19 cellular contexts compared by ENCODE assay signal in genomic region chrX:40148189-40148438, GRCh38. TPM values are rescaled to one million over a fixed set of nuclear protein-coding genes. Genes with fewer than 3 reads are reported as not detected.
DNase-seq lines count a peak whose midpoint lies in the region; ATAC-seq and TF ChIP-seq lines count a peak whose summit lies in the region.
"Had no signal": no experiment of that assay in that cellular context is flagged by ENCODE, and none has a peak within 500 bp of the region (broad histone marks: within the 10 kb centered on the region; RNA-seq: fewer than 3 reads in every experiment).

No MANE protein-coding gene starts in this region.

- ATAC-seq in heart left ventricle (no peak), left ventricle myocardium superior (no peak), GM18861 (IDR thresholded peaks at IDR 0.05; ENCODE audit: unreplicated experiment) (no peak)
- no peak for ATAC-seq in stimulated activated effector memory CD8-positive, alpha-beta T cell treated with anti-CD3 and anti-CD28 coated beads, Interleukin-12 subunit alpha, Interleukin-12 subunit beta, amount 100 ng/mL, for 72 hours
- ATAC-seq: A549, lower lobe of right lung had no signal

- no peaks in the 10 kb centered on the region for H3K9me2 ChIP-seq in OCI-LY1 (ENCODE audit: low read depth, low read length)

- no peaks in the 10 kb centered on the region for H3K9me3 Mint-ChIP-seq in stimulated activated effector memory CD8-positive, alpha-beta T cell treated with anti-CD3 and anti-CD28 coated beads, Interleukin-12 subunit alpha, Interleukin-12 subunit beta, amount 100 ng/mL, for 72 hours
- H3K9me3 Mint-ChIP-seq: activated CD4-positive, alpha-beta memory T cell treated with anti-CD3 and anti-CD28 coated beads for 36 hours; activated naive CD4-positive, alpha-beta T cell treated with anti-CD3 and anti-CD28 coated beads for 36 hours had no signal

- H3K36me3 ChIP-seq in heart left ventricle (no peaks in the 10 kb centered on the region), OCI-LY1 (ENCODE audit: insufficient read depth, low read length) (no peaks in the 10 kb centered on the region), iPS-20b (ENCODE audit: insufficient read depth, low read depth, low read length) (no peaks in the 10 kb centered on the region)
- H3K36me3 ChIP-seq: ascending aorta, lower lobe of right lung had no signal

- H3K27ac Mint-ChIP-seq in stimulated activated effector memory CD8-positive, alpha-beta T cell treated with anti-CD3 and anti-CD28 coated beads, Interleukin-12 subunit alpha, Interleukin-12 subunit beta, amount 100 ng/mL, for 72 hours: no peak overlapping the region
- H3K27ac Mint-ChIP-seq: activated CD4-positive, alpha-beta memory T cell treated with anti-CD3 and anti-CD28 coated beads for 36 hours; activated naive CD4-positive, alpha-beta T cell treated with anti-CD3 and anti-CD28 coated beads for 36 hours had no signal

- peaks cover 0 to 94% (median 0%) of the 10 kb centered on the region in 9 donors for H3K27me3 ChIP-seq in heart left ventricle
- no peaks in the 10 kb centered on the region for H3K27me3 ChIP-seq in OCI-LY1 (ENCODE audit: insufficient read depth, low read length)
- H3K27me3 ChIP-seq in iPS-20b (ENCODE audit: insufficient read depth, low read length): peaks cover 85% of the 10 kb centered on the region
- H3K27me3 ChIP-seq: ascending aorta had no signal

- TF ChIP-seq CTCF in heart left ventricle (IDR thresholded peaks at IDR 0.05): no peak
- no peak for TF ChIP-seq CTCF in OCI-LY1 (IDR thresholded peaks at IDR 0.05; ENCODE audit: low read length)

- no peak overlapping the region for H2AFZ ChIP-seq in OCI-LY1 (ENCODE audit: low read length)

- H3K27ac ChIP-seq in heart left ventricle (peak overlapping the region in 7 of 12 donors; percentile 23 to 60 (median 43)), OCI-LY1 (ENCODE audit: low read depth, low read length, poor library complexity, severe bottlenecking) (peak overlapping the region; percentile 73), iPS-20b (ENCODE audit: low read length) (no peak overlapping the region)
- H3K27ac ChIP-seq: ascending aorta, lower lobe of right lung had no signal

- no peaks in the 10 kb centered on the region for H3K36me3 Mint-ChIP-seq in stimulated activated effector memory CD8-positive, alpha-beta T cell treated with anti-CD3 and anti-CD28 coated beads, Interleukin-12 subunit alpha, Interleukin-12 subunit beta, amount 100 ng/mL, for 72 hours
- H3K36me3 Mint-ChIP-seq: activated CD4-positive, alpha-beta memory T cell treated with anti-CD3 and anti-CD28 coated beads for 36 hours had no signal

- no peak for TF ChIP-seq POLR2A in heart left ventricle (IDR thresholded peaks at IDR 0.05)

- DNase-seq in heart left ventricle (no peak), left ventricle myocardium superior (no peak), D341Med (ENCODE audit: low spot score) (no peak), mucosa of gallbladder (ENCODE audit: low spot score) (no peak)
- DNase-seq in stimulated activated effector memory CD8-positive, alpha-beta T cell treated with anti-CD3 and anti-CD28 coated beads, Interleukin-12 subunit alpha, Interleukin-12 subunit beta, amount 100 ng/mL, for 72 hours (ENCODE audit: low spot score in 2 of 2): no peak
- DNase-seq: activated CD4-positive, alpha-beta memory T cell treated with anti-CD3 and anti-CD28 coated beads for 36 hours; activated naive CD4-positive, alpha-beta T cell treated with anti-CD3 and anti-CD28 coated beads for 36 hours; activated T-cell treated with anti-CD3 and anti-CD28 coated beads, Interleukin-2, amount 50 U/mL, for 1 hour; cerebellar nuclear complex; effector CD4-positive, alpha-beta T cell; IMR-90; lower lobe of right lung; NCI-H2029 treated with DMSO at 0.1 percent for 48 hours; NCI-H510A treated with DMSO at 0.1 percent for 48 hours had no signal

- 21 to 50% (median 48%) methylated on average over 14 of the region's 14 CpGs for WGBS in heart left ventricle, 4 donors

- H3K79me2 ChIP-seq in OCI-LY1 (ENCODE audit: insufficient read depth, low read length): no peaks in the 10 kb centered on the region

- no peak overlapping the region for H3K4me3 ChIP-seq in heart left ventricle
- H3K4me3 ChIP-seq in OCI-LY1 (ENCODE audit: low read depth, low read length, poor library complexity, severe bottlenecking): no peak overlapping the region
- H3K4me3 ChIP-seq in iPS-20b (ENCODE audit: low read length): peak overlapping the region; percentile 72; the same call in 1 of the 2 replicates
- H3K4me3 ChIP-seq: A549, ascending aorta, lower lobe of right lung had no signal

- no peaks in the 10 kb centered on the region for H4K20me1 ChIP-seq in OCI-LY1 (ENCODE audit: insufficient read depth, low read length)

- H3K9me3 ChIP-seq in heart left ventricle: no peaks in the 10 kb centered on the region
- no peaks in the 10 kb centered on the region for H3K9me3 ChIP-seq in OCI-LY1 (ENCODE audit: low read length)
- no peaks in the 10 kb centered on the region for H3K9me3 ChIP-seq in iPS-20b (ENCODE audit: insufficient read depth, low read depth, low read length)
- H3K9me3 ChIP-seq: A549, ascending aorta, lower lobe of right lung had no signal

- H3F3A ChIP-seq in OCI-LY1 (ENCODE audit: insufficient read depth, low read length): no peaks in the 10 kb centered on the region

- no peak overlapping the region; the same call in 1 of the 2 replicates for H3K4me2 ChIP-seq in OCI-LY1 (ENCODE audit: low read length)
- H3K4me2 ChIP-seq: A549 had no signal

- H3K4me1 Mint-ChIP-seq in stimulated activated effector memory CD8-positive, alpha-beta T cell treated with anti-CD3 and anti-CD28 coated beads, Interleukin-12 subunit alpha, Interleukin-12 subunit beta, amount 100 ng/mL, for 72 hours: peaks cover 10% of the 10 kb centered on the region

- H3K4me1 ChIP-seq in heart left ventricle: peaks cover 0 to 80% (median 26%) of the 10 kb centered on the region in 12 donors
- H3K4me1 ChIP-seq in OCI-LY1 (ENCODE audit: insufficient read depth, low read length, severe bottlenecking): peaks cover 48% of the 10 kb centered on the region
- H3K4me1 ChIP-seq in iPS-20b (ENCODE audit: insufficient read depth, low read length): peaks cover 23% of the 10 kb centered on the region; the same call in 1 of the 2 replicates

- H3K9ac ChIP-seq in OCI-LY1 (ENCODE audit: low read length): no peak overlapping the region
- H3K9ac ChIP-seq in iPS-20b (ENCODE audit: low read depth, low read length): no peak overlapping the region

- H3K4me3 Mint-ChIP-seq in stimulated activated effector memory CD8-positive, alpha-beta T cell treated with anti-CD3 and anti-CD28 coated beads, Interleukin-12 subunit alpha, Interleukin-12 subunit beta, amount 100 ng/mL, for 72 hours: peak overlapping the region; percentile 19
- H3K4me3 Mint-ChIP-seq: activated CD4-positive, alpha-beta memory T cell treated with anti-CD3 and anti-CD28 coated beads for 36 hours; activated naive CD4-positive, alpha-beta T cell treated with anti-CD3 and anti-CD28 coated beads for 36 hours had no signal

- intact Hi-C loops in heart left ventricle (cut with DNase I): loop anchor here in 3 of 10 donors (5.0 kb wide), 3 partner anchors 36 to 51 kb away; partner anchors contain the start of gene BCOR (in 1 of the 3)
- intact Hi-C loops in left ventricle myocardium superior (cut with micrococcal nuclease): no loop called here

RNA-seq across cellular contexts. Expression of gene BCOR, which starts 50.4 kb away (rescaled TPM):
- total RNA-seq in heart left ventricle (10 to 100 TPM; 11.3 to 40.1 (median 19.5) TPM), left ventricle myocardium superior (16.4 TPM), mucosa of gallbladder (25.8 TPM)
- polyA plus RNA-seq in heart left ventricle: 10 to 100 TPM in 1 of 2 donors, 1 to 10 TPM in 1; 6.7 to 15.5 TPM
